In the genomic region with DNA sequence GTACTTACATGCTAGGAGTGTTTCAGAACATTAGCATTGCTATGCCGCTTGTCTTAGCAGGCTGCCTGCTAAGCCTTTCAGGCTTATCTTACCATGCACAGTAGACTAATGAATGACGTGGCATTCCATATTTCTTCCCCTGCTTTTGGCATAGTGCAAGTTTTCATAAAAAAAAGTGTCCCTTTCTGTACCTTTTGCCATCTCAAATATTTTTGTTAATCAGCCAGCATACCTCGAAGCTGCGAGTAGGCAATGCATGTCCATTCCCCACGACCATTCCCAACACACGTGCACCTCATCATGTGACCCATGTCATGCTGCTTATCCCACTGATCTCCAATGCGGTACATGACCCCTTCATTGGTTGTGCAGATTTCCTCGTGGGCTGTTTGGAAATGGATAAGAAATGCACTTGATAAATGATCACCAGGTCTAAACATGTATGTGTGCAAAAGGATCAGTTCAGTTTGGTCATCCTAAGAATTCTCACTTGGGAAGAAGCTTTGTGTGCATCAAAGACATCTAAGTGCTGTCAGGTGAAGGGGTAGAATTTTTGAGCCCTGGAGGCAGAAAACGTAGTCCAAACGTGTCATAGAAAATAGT, we compare ENCODE assay signal across 20 cellular contexts. TPM values are rescaled to one million over a fixed set of nuclear protein-coding genes. Genes with fewer than 3 reads are reported as not detected.
DNase-seq lines count a peak whose midpoint lies in the region; ATAC-seq and TF ChIP-seq lines count a peak whose summit lies in the region.
"Had no signal": no experiment of that assay in that cellular context is flagged by ENCODE, and none has a peak within 500 bp of the region (broad histone marks: within the 10 kb centered on the region; RNA-seq: fewer than 3 reads in every experiment).

No MANE protein-coding gene starts in this region.

- peak overlapping the region; percentile 55 for H3K4me3 ChIP-seq in ACC112 (ENCODE audit: low read depth, low read length)
- H3K4me3 ChIP-seq in fibroblast of mammary gland (ENCODE audit: control insufficient read depth, low read depth, low read length), result no peak overlapping the region
- H3K4me3 ChIP-seq: BLaER1 treated with 17β-estradiol and CSF1 and Interleukin-3, amounts not matched to agents 10 nM and 100 nM; dorsolateral prefrontal cortex; heart right ventricle; ovary; uterus had no signal

- peaks cover 79% of the 10 kb centered on the region for H3K4me1 ChIP-seq in ACC112 (ENCODE audit: control insufficient read depth, insufficient read depth, low read length, unreplicated experiment)
- H3K4me1 ChIP-seq: uterus had no signal

- no peaks in the 10 kb centered on the region for H3K9me3 Mint-ChIP-seq in osteocyte (ENCODE audit: unreplicated experiment)
- no peaks in the 10 kb centered on the region for H3K9me3 Mint-ChIP-seq in activated T-helper 2 cell treated with anti-CD3 and anti-CD28 coated beads, Interferon-gamma antibody, Interleukin-2, Interleukin-4, amounts not matched to agents 10 μg/mL and 5 μg/mL and 100 μg/mL, durations not matched to agents 14 hours and 24 hours and 36 hours
- H3K9me3 Mint-ChIP-seq: activated CD4-positive, alpha-beta memory T cell treated with anti-CD3 and anti-CD28 coated beads, Interleukin-2, amount 10 ng/mL, durations not matched to agents 7 days and 5 days; activated naive CD4-positive, alpha-beta T cell treated with anti-CD3 and anti-CD28 coated beads, Interleukin-2, amount 10 ng/mL, durations not matched to agents 7 days and 5 days; immature natural killer cell; stimulated activated naive CD8-positive, alpha-beta T cell treated with anti-CD3 and anti-CD28 coated beads, Interleukin-15, Interleukin-2, amounts not matched to agents 100 ng/mL and 50 ng/mL, for 24 hours had no signal

- intact Hi-C loops in activated T-helper 2 cell treated with anti-CD3 and anti-CD28 coated beads, Interferon-gamma antibody, Interleukin-2, Interleukin-4, amounts not matched to agents 10 μg/mL and 5 μg/mL and 100 μg/mL, durations not matched to agents 14 hours and 24 hours and 36 hours (cut with micrococcal nuclease), result no loop called here

- H3K4me1 Mint-ChIP-seq in osteocyte (ENCODE audit: unreplicated experiment), result peaks cover 91% of the 10 kb centered on the region
- H3K4me1 Mint-ChIP-seq in activated T-helper 2 cell treated with anti-CD3 and anti-CD28 coated beads, Interferon-gamma antibody, Interleukin-2, Interleukin-4, amounts not matched to agents 10 μg/mL and 5 μg/mL and 100 μg/mL, durations not matched to agents 14 hours and 24 hours and 36 hours (ENCODE audit: low read depth), result no peaks in the 10 kb centered on the region
- H3K4me1 Mint-ChIP-seq: activated CD4-positive, alpha-beta memory T cell treated with anti-CD3 and anti-CD28 coated beads, Interleukin-2, amount 10 ng/mL, durations not matched to agents 7 days and 5 days; activated naive CD4-positive, alpha-beta T cell treated with anti-CD3 and anti-CD28 coated beads, Interleukin-2, amount 10 ng/mL, durations not matched to agents 7 days and 5 days; immature natural killer cell had no signal

- peaks cover 84% of the 10 kb centered on the region for H3K36me3 Mint-ChIP-seq in osteocyte (ENCODE audit: unreplicated experiment)
- no peaks in the 10 kb centered on the region for H3K36me3 Mint-ChIP-seq in activated T-helper 2 cell treated with anti-CD3 and anti-CD28 coated beads, Interferon-gamma antibody, Interleukin-2, Interleukin-4, amounts not matched to agents 10 μg/mL and 5 μg/mL and 100 μg/mL, durations not matched to agents 14 hours and 24 hours and 36 hours (ENCODE audit: low read depth)
- H3K36me3 Mint-ChIP-seq: activated naive CD4-positive, alpha-beta T cell treated with anti-CD3 and anti-CD28 coated beads, Interleukin-2, amount 10 ng/mL, durations not matched to agents 7 days and 5 days; immature natural killer cell had no signal

- H3K79me2 ChIP-seq in ACC112 (ENCODE audit: control insufficient read depth, insufficient read depth, low read length, unreplicated experiment), result peaks cover 74% of the 10 kb centered on the region

- no peak overlapping the region for H2AFZ ChIP-seq in ACC112 (ENCODE audit: low read length, unreplicated experiment)

- H3K27ac Mint-ChIP-seq in osteocyte (ENCODE audit: unreplicated experiment), result peak overlapping the region; percentile 88
- no peak overlapping the region for H3K27ac Mint-ChIP-seq in activated T-helper 2 cell treated with anti-CD3 and anti-CD28 coated beads, Interferon-gamma antibody, Interleukin-2, Interleukin-4, amounts not matched to agents 10 μg/mL and 5 μg/mL and 100 μg/mL, durations not matched to agents 14 hours and 24 hours and 36 hours
- H3K27ac Mint-ChIP-seq: activated CD4-positive, alpha-beta memory T cell treated with anti-CD3 and anti-CD28 coated beads, Interleukin-2, amount 10 ng/mL, durations not matched to agents 7 days and 5 days; activated naive CD4-positive, alpha-beta T cell treated with anti-CD3 and anti-CD28 coated beads, Interleukin-2, amount 10 ng/mL, durations not matched to agents 7 days and 5 days; immature natural killer cell; stimulated activated naive CD8-positive, alpha-beta T cell treated with anti-CD3 and anti-CD28 coated beads, Interleukin-15, Interleukin-2, amounts not matched to agents 100 ng/mL and 50 ng/mL, for 24 hours had no signal

- H3K27me3 ChIP-seq in ACC112 (ENCODE audit: insufficient read depth, low read length), result no peaks in the 10 kb centered on the region
- H3K27me3 ChIP-seq: BLaER1 treated with 17β-estradiol and CSF1 and Interleukin-3, amounts not matched to agents 10 nM and 100 nM; dorsolateral prefrontal cortex; heart right ventricle; ovary; uterus had no signal

- peaks cover 74% of the 10 kb centered on the region for H3K36me3 ChIP-seq in ACC112 (ENCODE audit: insufficient read depth, low read length)
- H3K36me3 ChIP-seq: ovary, uterus had no signal

- peak overlapping the region; percentile 55 for H3K4me3 Mint-ChIP-seq in osteocyte (ENCODE audit: unreplicated experiment)
- H3K4me3 Mint-ChIP-seq in activated T-helper 2 cell treated with anti-CD3 and anti-CD28 coated beads, Interferon-gamma antibody, Interleukin-2, Interleukin-4, amounts not matched to agents 10 μg/mL and 5 μg/mL and 100 μg/mL, durations not matched to agents 14 hours and 24 hours and 36 hours (ENCODE audit: low read depth), result no peak overlapping the region
- H3K4me3 Mint-ChIP-seq: activated CD4-positive, alpha-beta memory T cell treated with anti-CD3 and anti-CD28 coated beads, Interleukin-2, amount 10 ng/mL, durations not matched to agents 7 days and 5 days; activated naive CD4-positive, alpha-beta T cell treated with anti-CD3 and anti-CD28 coated beads, Interleukin-2, amount 10 ng/mL, durations not matched to agents 7 days and 5 days; immature natural killer cell; stimulated activated naive CD8-positive, alpha-beta T cell treated with anti-CD3 and anti-CD28 coated beads, Interleukin-15, Interleukin-2, amounts not matched to agents 100 ng/mL and 50 ng/mL, for 24 hours had no signal

- peak; percentile 41 for DNase-seq in astrocyte of the hippocampus (ENCODE audit: low read depth, low spot score)
- peak; percentile 66 for DNase-seq in fibroblast of mammary gland (ENCODE audit: low read depth)
- no peak for DNase-seq in osteocyte (ENCODE audit: extremely low spot score, unreplicated experiment)
- no peak for DNase-seq in COLO668 (lab: John Stamatoyannopoulos, UW; ENCODE audit: unreplicated experiment)
- DNase-seq in activated T-cell treated with anti-CD3 and anti-CD28 coated beads, Interleukin-2, amount 50 U/mL, for 48 hours, result no peak
- no peak for DNase-seq in activated T-helper 2 cell treated with anti-CD3 and anti-CD28 coated beads, Interferon-gamma antibody, Interleukin-2, Interleukin-4, amounts not matched to agents 10 μg/mL and 5 μg/mL and 100 μg/mL, durations not matched to agents 14 hours and 24 hours and 36 hours (ENCODE audit: low spot score)
- DNase-seq: activated CD4-positive, alpha-beta memory T cell treated with anti-CD3 and anti-CD28 coated beads, Interleukin-2, amount 10 ng/mL, durations not matched to agents 7 days and 5 days; activated naive CD4-positive, alpha-beta T cell treated with anti-CD3 and anti-CD28 coated beads, Interleukin-2, amount 10 ng/mL, durations not matched to agents 7 days and 5 days; activated T-cell treated with anti-CD3 and anti-CD28 coated beads, Interleukin-2, amount 50 U/mL, for 1 hour; dorsolateral prefrontal cortex; heart right ventricle; immature natural killer cell; NCI-H524; ovary; uterus had no signal

- no peaks in the 10 kb centered on the region for H3K27me3 Mint-ChIP-seq in osteocyte (ENCODE audit: unreplicated experiment)
- peaks cover 37% of the 10 kb centered on the region for H3K27me3 Mint-ChIP-seq in activated T-helper 2 cell treated with anti-CD3 and anti-CD28 coated beads, Interferon-gamma antibody, Interleukin-2, Interleukin-4, amounts not matched to agents 10 μg/mL and 5 μg/mL and 100 μg/mL, durations not matched to agents 14 hours and 24 hours and 36 hours (ENCODE audit: low read depth)

- peak overlapping the region; percentile 85 for H3K27ac ChIP-seq in ACC112 (ENCODE audit: low read depth, low read length)
- H3K27ac ChIP-seq: BLaER1 treated with 17β-estradiol and CSF1 and Interleukin-3, amounts not matched to agents 10 nM and 100 nM; dorsolateral prefrontal cortex; heart right ventricle; ovary; uterus had no signal

- no peak for ATAC-seq in HG03354 (IDR thresholded peaks at IDR 0.05; ENCODE audit: poor library complexity, severe bottlenecking, unreplicated experiment)
- ATAC-seq: heart right ventricle, Right ventricle myocardium inferior had no signal

- no peak for TF ChIP-seq CTCF in fibroblast of mammary gland (conservative IDR thresholded peaks at IDR 0.05; ENCODE audit: control insufficient read depth, insufficient read depth, low read depth, low read length)
- TF ChIP-seq CTCF in osteocyte (IDR thresholded peaks at IDR 0.05), result no peak

RNA-seq across cellular contexts. Expression of a gene that starts 13.9 kb away (rescaled TPM):
- total RNA-seq in osteocyte, result 16,854 and 18,487 TPM in 2 replicates
- total RNA-seq in activated T-helper 2 cell treated with anti-CD3 and anti-CD28 coated beads, Interferon-gamma antibody, Interleukin-2, Interleukin-4, amounts not matched to agents 10 μg/mL and 5 μg/mL and 100 μg/mL, durations not matched to agents 14 hours and 24 hours and 36 hours, result 4.5 and 6.3 TPM in 2 replicates

Comparison
In these comparisons a context has a peak if more than half of its experiments do, and no peak if none do; other contexts are left out.
1. DNase-seq: peak in astrocyte of the hippocampus (single experiment) and fibroblast of mammary gland (single experiment); none in osteocyte (single experiment), COLO668 (single experiment), activated T-cell treated with anti-CD3 and anti-CD28 coated beads, Interleukin-2, amount 50 U/mL, for 48 hours (0 of 2) and activated T-helper 2 cell treated with anti-CD3 and anti-CD28 coated beads, Interferon-gamma antibody, Interleukin-2, Interleukin-4, amounts not matched to agents 10 μg/mL and 5 μg/mL and 100 μg/mL, durations not matched to agents 14 hours and 24 hours and 36 hours (single experiment).
2. RNA of a gene that starts 13.9 kb away (total RNA-seq): 16,854 to 18,487 TPM in osteocyte; 4.5 to 6.3 TPM in activated T-helper 2 cell treated with anti-CD3 and anti-CD28 coated beads, Interferon-gamma antibody, Interleukin-2, Interleukin-4, amounts not matched to agents 10 μg/mL and 5 μg/mL and 100 μg/mL, durations not matched to agents 14 hours and 24 hours and 36 hours; every median in the first group is over 1,000 times any median in the second.